Comparison of ENCODE assay signal across 18 cellular contexts in the genomic region with DNA sequence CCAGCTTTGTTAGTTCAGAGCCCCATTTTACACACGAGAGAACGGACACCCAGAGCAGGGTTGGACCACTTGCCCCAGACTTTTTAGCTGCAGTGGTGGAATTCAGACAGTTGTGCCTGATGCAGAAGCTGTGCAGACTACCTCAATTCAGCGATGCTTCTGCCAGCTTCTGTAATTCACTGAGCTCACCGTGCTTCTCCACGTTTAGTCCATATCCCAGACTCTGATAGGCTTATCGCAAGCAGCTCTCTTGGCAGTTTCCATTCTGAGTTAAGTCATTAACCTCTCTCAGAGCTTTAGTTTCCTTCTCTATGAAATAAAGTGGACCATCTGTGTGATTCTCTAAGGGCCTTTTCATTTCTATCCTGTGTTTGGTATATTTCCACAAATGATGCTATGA. TPM values are rescaled to one million over a fixed set of nuclear protein-coding genes. Genes with fewer than 3 reads are reported as not detected.
DNase-seq lines count a peak whose midpoint lies in the region; ATAC-seq and TF ChIP-seq lines count a peak whose summit lies in the region.
"Had no signal": no experiment of that assay in that cellular context is flagged by ENCODE, and none has a peak within 500 bp of the region (broad histone marks: within the 10 kb centered on the region; RNA-seq: fewer than 3 reads in every experiment).

No MANE protein-coding gene starts in this region.

- H3K4me3 ChIP-seq in right atrium auricular region (no peak overlapping the region), esophagus muscularis mucosa (no peak overlapping the region)
- H3K4me3 ChIP-seq: Peyer's patch had no signal

- no peak for TF ChIP-seq POLR2A in esophagus muscularis mucosa (IDR thresholded peaks at IDR 0.05; ENCODE audit: low read depth)

- DNase-seq in Right ventricle myocardium superior, result no peak
- no peak for DNase-seq in right atrium auricular region (ENCODE audit: low spot score)
- DNase-seq in esophagus muscularis mucosa (ENCODE audit: extremely low spot score), result no peak
- DNase-seq in mesothelial cell of epicardium (ENCODE audit: low spot score in 2 of 2, unreplicated experiment in 2 of 2), result no peak
- DNase-seq in NCI-H526 (lab: John Stamatoyannopoulos, UW), result no peak
- no peak for DNase-seq in NCI-H1048 (lab: John Stamatoyannopoulos, UW)
- no peak for DNase-seq in kidney tubule cell (ENCODE audit: low spot score)
- DNase-seq: DMS 273 treated with DMSO at 0.1 percent for 48 hours; H9; Karpas-422; NCI-H1436 treated with DMSO at 0.1 percent for 48 hours; NCI-H2029 treated with DMSO at 0.1 percent for 48 hours; NCI-H2171; NCI-H69; NK-92 treated with Interleukin-12 subunit alpha and Interleukin-12 subunit beta, amount 100 ng/mL, for 24 hours; Peyer's patch had no signal

- TF ChIP-seq EP300 in esophagus muscularis mucosa (IDR thresholded peaks at IDR 0.05), result no peak

- H3K9me3 ChIP-seq in right atrium auricular region (no peaks in the 10 kb centered on the region), esophagus muscularis mucosa (no peaks in the 10 kb centered on the region)
- H3K9me3 ChIP-seq: Peyer's patch had no signal

- H3K36me3 Mint-ChIP-seq in mesothelial cell of epicardium, result peaks cover under 1% of the 10 kb centered on the region
- H3K36me3 Mint-ChIP-seq: IgD-negative memory B cell had no signal

- no peaks in the 10 kb centered on the region for H3K9me3 Mint-ChIP-seq in mesothelial cell of epicardium
- H3K9me3 Mint-ChIP-seq: H9, IgD-negative memory B cell had no signal

- intact Hi-C loops in Right ventricle myocardium superior (cut with DNase I), result no loop called here
- intact Hi-C loops in esophagus muscularis mucosa (cut with DNase I), result no loop called here

- H3K4me1 Mint-ChIP-seq in mesothelial cell of epicardium, result peaks cover 75% of the 10 kb centered on the region
- H3K4me1 Mint-ChIP-seq: B cell, IgD-negative memory B cell had no signal

- WGBS in esophagus muscularis mucosa, result 55% methylated on average over 6 of the region's 6 CpGs

- no peak for TF ChIP-seq CTCF in right atrium auricular region (IDR thresholded peaks at IDR 0.05)
- TF ChIP-seq CTCF in esophagus muscularis mucosa (IDR thresholded peaks at IDR 0.05), result no peak
- TF ChIP-seq CTCF in mesothelial cell of epicardium (IDR thresholded peaks at IDR 0.05; ENCODE audit: unreplicated experiment), result no peak

- ATAC-seq in Right ventricle myocardium superior (ENCODE audit: poor library complexity), result peak; percentile 31

- H3K4me3 Mint-ChIP-seq in mesothelial cell of epicardium, result no peak overlapping the region
- H3K4me3 Mint-ChIP-seq: B cell, H9, IgD-negative memory B cell had no signal

- H3K4me1 ChIP-seq in right atrium auricular region, result peaks cover 0 to 10% of the 10 kb centered on the region in 2 donors
- H3K4me1 ChIP-seq in esophagus muscularis mucosa, result peaks cover 21 to 98% (median 90%) of the 10 kb centered on the region in 4 donors

- H3K27ac ChIP-seq in right atrium auricular region (no peak overlapping the region), esophagus muscularis mucosa (replicated peaks in 1 of 4) (peak overlapping the region; percentile 64 to 71 (median 67))
- H3K27ac ChIP-seq: Peyer's patch had no signal

- H3K27ac Mint-ChIP-seq in mesothelial cell of epicardium, result peak overlapping the region; percentile 54
- H3K27ac Mint-ChIP-seq: B cell, H9, IgD-negative memory B cell had no signal

- H3K27me3 ChIP-seq in right atrium auricular region (no peaks in the 10 kb centered on the region), esophagus muscularis mucosa (no peaks in the 10 kb centered on the region)
- H3K27me3 ChIP-seq: Peyer's patch had no signal

- H3K27me3 Mint-ChIP-seq in mesothelial cell of epicardium (ENCODE audit: low read depth), result no peaks in the 10 kb centered on the region
- H3K27me3 Mint-ChIP-seq: B cell had no signal

- H3K36me3 ChIP-seq in right atrium auricular region, result no peaks in the 10 kb centered on the region
- no peaks in the 10 kb centered on the region for H3K36me3 ChIP-seq in esophagus muscularis mucosa

RNA-seq across cellular contexts. Expression of a gene that starts 37.0 kb away (rescaled TPM):
- total RNA-seq in Right ventricle myocardium superior (8.0 TPM), right atrium auricular region (1 to 10 TPM; 1.0 to 1.7 TPM), esophagus muscularis mucosa (1 to 10 TPM; 1.5 to 7.1 (median 3.5) TPM), mesothelial cell of epicardium (17.0 to 18.0 TPM (median 17.9 TPM) in 3 replicates)

RNA-seq across cellular contexts. Expression of a gene that starts 47.0 kb away (rescaled TPM):
- total RNA-seq in Right ventricle myocardium superior, result not detected
- total RNA-seq in right atrium auricular region, result 1 to 10 TPM in 1 of 2 donors, under 1 TPM in 1; 0.22 to 2.9 TPM
- total RNA-seq in esophagus muscularis mucosa, result under 1 TPM in 3 of 4 donors, not detected in 1; 0.17 to 0.34 (median 0.26) TPM
- total RNA-seq in mesothelial cell of epicardium, result 0.70 to 1.2 TPM (median 0.83 TPM) in 3 replicates

Comparison
In these comparisons a context has a peak if more than half of its experiments do, and no peak if none do; other contexts are left out.
1. H3K27ac ChIP-seq: peak in esophagus muscularis mucosa (4 of 4); none in right atrium auricular region (0 of 2).